Comparison of ENCODE assay signal across 13 cellular contexts in the genomic region with DNA sequence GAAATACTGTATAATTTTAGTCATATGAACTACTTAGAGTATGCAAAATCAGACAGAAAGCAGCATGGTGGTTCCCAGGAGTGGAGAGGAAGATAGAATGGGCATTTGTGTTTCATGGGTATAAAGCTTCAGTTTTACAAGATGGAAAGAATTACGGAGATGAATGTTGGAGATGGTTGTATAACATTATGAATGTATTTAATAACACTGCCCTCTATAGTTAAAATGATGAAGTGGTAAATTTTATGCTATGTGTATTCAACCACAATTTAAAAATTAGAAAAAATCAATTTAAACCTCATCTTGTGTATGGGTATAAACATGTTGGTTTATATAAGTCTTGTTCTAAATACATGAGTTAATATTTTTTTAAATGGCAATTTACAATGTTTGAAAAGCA.
DNase-seq lines count a peak whose midpoint lies in the region; ATAC-seq, FAIRE-seq and TF ChIP-seq lines count a peak whose summit lies in the region.
"Had no signal": no experiment of that assay in that cellular context is flagged by ENCODE, and none has a peak within 500 bp of the region (broad histone marks: within the 10 kb centered on the region; RNA-seq: fewer than 3 reads in every experiment).

No MANE protein-coding gene starts in this region.

- H3K4me1 Mint-ChIP-seq in neural progenitor cell = no peaks in the 10 kb centered on the region

- FAIRE-seq in bronchial epithelial cell (lab: Jason Lieb, UNC) = no peak

- H3K36me3 Mint-ChIP-seq in neural progenitor cell = no peaks in the 10 kb centered on the region

- no peak overlapping the region for H3K4me3 Mint-ChIP-seq in neural progenitor cell
- H3K4me3 Mint-ChIP-seq: activated CD8-positive, alpha-beta T cell treated with anti-CD3 and anti-CD28 coated beads, Interleukin-2, amount 10 ng/mL, durations not matched to agents 7 days and 5 days; activated naive CD4-positive, alpha-beta T cell treated with anti-CD3 and anti-CD28 coated beads for 36 hours had no signal

- no peak overlapping the region for H3K9ac ChIP-seq in neural progenitor cell

- no peaks in the 10 kb centered on the region for H3K9me3 ChIP-seq in neural progenitor cell (ENCODE audit: low read depth)
- H3K9me3 ChIP-seq: left lung had no signal

- H3K4me2 ChIP-seq in neural progenitor cell = no peak overlapping the region

- no peak overlapping the region for H3K27ac Mint-ChIP-seq in neural progenitor cell
- H3K27ac Mint-ChIP-seq: activated CD8-positive, alpha-beta T cell treated with anti-CD3 and anti-CD28 coated beads, Interleukin-2, amount 10 ng/mL, durations not matched to agents 7 days and 5 days; activated naive CD4-positive, alpha-beta T cell treated with anti-CD3 and anti-CD28 coated beads for 36 hours had no signal

- H4K20me1 ChIP-seq in neural progenitor cell (ENCODE audit: low read depth) = no peaks in the 10 kb centered on the region

- no peak overlapping the region for H3K4me3 ChIP-seq in bronchial epithelial cell (ENCODE audit: low read depth, low read length)
- H3K4me3 ChIP-seq in neural progenitor cell = no peak overlapping the region
- H3K4me3 ChIP-seq: left lung had no signal

- intact Hi-C loops in Right ventricle myocardium superior (cut with DNase I) = no loop called here

- H3K9me3 Mint-ChIP-seq in neural progenitor cell = no peaks in the 10 kb centered on the region

- H3K27me3 Mint-ChIP-seq in neural progenitor cell (ENCODE audit: insufficient read depth, low read depth) = no peaks in the 10 kb centered on the region

- H3K36me3 ChIP-seq in bronchial epithelial cell (ENCODE audit: control insufficient read depth, insufficient read depth, low read length) (no peaks in the 10 kb centered on the region), neural progenitor cell (no peaks in the 10 kb centered on the region)
- H3K36me3 ChIP-seq: left lung had no signal

- H2AFZ ChIP-seq in neural progenitor cell (replicated peaks) = no peak overlapping the region

- H3K27ac ChIP-seq in neural progenitor cell = no peak overlapping the region
- H3K27ac ChIP-seq: left lung had no signal

- no peaks in the 10 kb centered on the region for H3K27me3 ChIP-seq in bronchial epithelial cell (ENCODE audit: control insufficient read depth, insufficient read depth, low read length)
- H3K27me3 ChIP-seq in neural progenitor cell = no peaks in the 10 kb centered on the region
- H3K27me3 ChIP-seq: left lung had no signal

- H3K79me2 ChIP-seq in neural progenitor cell (ENCODE audit: low read depth) = no peaks in the 10 kb centered on the region

- H3F3A ChIP-seq in neural progenitor cell (ENCODE audit: low read depth) = no peaks in the 10 kb centered on the region

- ATAC-seq in GM19328 (IDR thresholded peaks at IDR 0.05; ENCODE audit: unreplicated experiment) (no peak), Right ventricle myocardium superior (ENCODE audit: poor library complexity) (no peak)
- ATAC-seq: activated CD8-positive, alpha-beta T cell treated with anti-CD3 and anti-CD28 coated beads, Interleukin-2, amount 10 ng/mL, durations not matched to agents 7 days and 5 days; left lung had no signal

- TF ChIP-seq CTCF in bronchial epithelial cell (IDR thresholded peaks at IDR 0.05; ENCODE audit: insufficient read depth, low read length, severe bottlenecking) (no peak), neural progenitor cell (IDR thresholded peaks at IDR 0.05) (peak; percentile 15)

- DNase-seq in DMS53 (lab: John Stamatoyannopoulos, UW) (peak; percentile 18), DMS53 treated with DMSO at 0.1 percent for 48 hours (lab: John Stamatoyannopoulos, UW; ENCODE audit: unreplicated experiment) (no peak), NAMALWA (ENCODE audit: low spot score) (peak; percentile 14), bronchial epithelial cell (ENCODE audit: low read depth) (peak; percentile 27), neural progenitor cell (ENCODE audit: low spot score) (no peak), erythroblast (lab: John Stamatoyannopoulos, UW) (no peak), Right ventricle myocardium superior (no peak)
- DNase-seq: activated CD8-positive, alpha-beta T cell treated with anti-CD3 and anti-CD28 coated beads, Interleukin-2, amount 10 ng/mL, durations not matched to agents 7 days and 5 days; activated naive CD4-positive, alpha-beta T cell treated with anti-CD3 and anti-CD28 coated beads for 36 hours; left lung; NCI-H1436; T-helper 2 cell had no signal

- no peaks in the 10 kb centered on the region for H3K4me1 ChIP-seq in neural progenitor cell
- H3K4me1 ChIP-seq: left lung had no signal

- TF ChIP-seq POLR2A in erythroblast (IDR thresholded peaks at IDR 0.05; ENCODE audit: low read length) = no peak

Comparison
In these comparisons a context has a peak if more than half of its experiments do, and no peak if none do; other contexts are left out.
1. DNase-seq: peak in DMS53 (single experiment), NAMALWA (single experiment) and bronchial epithelial cell (single experiment); none in DMS53 treated with DMSO at 0.1 percent for 48 hours (single experiment), neural progenitor cell (single experiment), erythroblast (0 of 2) and Right ventricle myocardium superior (single experiment).